21 cellular contexts compared by ENCODE assay signal in the genomic region with DNA sequence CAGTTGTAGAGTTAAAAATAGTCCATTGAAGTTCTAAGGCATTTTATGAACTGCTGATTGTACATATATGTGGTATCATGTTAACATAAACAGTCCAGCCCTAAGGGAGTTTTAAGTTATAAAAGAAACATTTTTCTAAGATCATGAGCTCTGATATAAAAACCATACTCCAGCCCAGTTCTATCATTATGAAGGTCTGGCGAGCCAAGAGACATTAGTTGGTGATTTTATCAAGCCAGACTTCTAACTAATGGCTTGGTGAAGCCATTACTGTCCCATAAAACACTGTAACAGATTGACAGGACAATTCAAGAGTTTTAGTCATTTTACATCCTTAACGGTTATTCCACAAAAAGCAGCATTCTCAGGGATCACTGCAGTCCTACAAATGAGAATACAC.
A peak's percentile ranks its signal among the peaks of the same experiment; 100 is the strongest.
DNase-seq lines count a peak whose midpoint lies in the region; ATAC-seq and TF ChIP-seq lines count a peak whose summit lies in the region.
"Had no signal": no experiment of that assay in that cellular context is flagged by ENCODE, and none has a peak within 500 bp of the region (broad histone marks: within the 10 kb centered on the region; RNA-seq: fewer than 3 reads in every experiment).

No MANE protein-coding gene starts in this region.

- H3K27ac Mint-ChIP-seq in activated naive CD8-positive, alpha-beta T cell treated with anti-CD3 and anti-CD28 coated beads, Interleukin-2, amount 50 U/mL, for 24 hours, result no peak overlapping the region
- no peak overlapping the region for H3K27ac Mint-ChIP-seq in natural killer cell treated with Interleukin-12 subunit alpha and Interleukin-12 subunit beta and Interleukin-15 and Interleukin-18, amount 100 ng/mL, for 72 hours
- H3K27ac Mint-ChIP-seq: CD4-positive, alpha-beta memory T cell; H9 had no signal

- H3K4me3 ChIP-seq in IMR-90 (ENCODE audit: insufficient read depth, low read depth, low read length), result no peak overlapping the region
- no peak overlapping the region for H3K4me3 ChIP-seq in hepatocyte
- H3K4me3 ChIP-seq: BLaER1 treated with 17β-estradiol and CSF1 and Interleukin-3, amounts not matched to agents 10 nM and 100 nM had no signal

- H2BK5ac ChIP-seq in IMR-90 (ENCODE audit: low read depth, low read length, poor library complexity, severe bottlenecking), result no peak overlapping the region

- H3K79me2 ChIP-seq in hepatocyte, result no peaks in the 10 kb centered on the region

- H3K27ac ChIP-seq in IMR-90 (ENCODE audit: insufficient read depth, low read length) (no peak overlapping the region), hepatocyte (no peak overlapping the region)
- H3K27ac ChIP-seq: BLaER1 treated with 17β-estradiol and CSF1 and Interleukin-3, amounts not matched to agents 10 nM and 100 nM had no signal

- H3K4me1 Mint-ChIP-seq in activated naive CD8-positive, alpha-beta T cell treated with anti-CD3 and anti-CD28 coated beads, Interleukin-2, amount 50 U/mL, for 24 hours, result no peaks in the 10 kb centered on the region
- no peaks in the 10 kb centered on the region for H3K4me1 Mint-ChIP-seq in natural killer cell treated with Interleukin-12 subunit alpha and Interleukin-12 subunit beta and Interleukin-15 and Interleukin-18, amount 100 ng/mL, for 72 hours (ENCODE audit: low read depth in 2 of 2)
- H3K4me1 Mint-ChIP-seq: CD4-positive, alpha-beta memory T cell; H9 had no signal

- dilution Hi-C loops in IMR-90 (cut with HindIII; ENCODE audit: low sequenced_read_pairs, unreplicated experiment), result no loop called here

- no peaks in the 10 kb centered on the region for H3K27me3 Mint-ChIP-seq in activated naive CD8-positive, alpha-beta T cell treated with anti-CD3 and anti-CD28 coated beads, Interleukin-2, amount 50 U/mL, for 24 hours
- no peaks in the 10 kb centered on the region for H3K27me3 Mint-ChIP-seq in natural killer cell treated with Interleukin-12 subunit alpha and Interleukin-12 subunit beta and Interleukin-15 and Interleukin-18, amount 100 ng/mL, for 72 hours

- H3K9me3 ChIP-seq in IMR-90 (ENCODE audit: control insufficient read depth, insufficient read depth, low read length) (0 out of 2 replicates have a peak, but pooled peaks cover 2% of the 10 kb centered on the region), hepatocyte (ENCODE audit: low read depth) (no peaks in the 10 kb centered on the region)

- TF ChIP-seq RAD21 in IMR-90 (IDR thresholded peaks at IDR 0.05; ENCODE audit: low read length), result no peak

- WGBS in IMR-90 (ENCODE audit: extremely low coverage in 2 of 2, insufficient read length in 1 of 2), 2 experiments, result no CpG with 5 or more reads among the region's 2 CpGs
- WGBS in hepatocyte (ENCODE audit: low lambda C conversion rate, missing lambda C conversion rate), result 45% methylated on average over 2 of the region's 2 CpGs

- no peak overlapping the region for H2AFZ ChIP-seq in IMR-90 (replicated peaks; ENCODE audit: low read length, poor library complexity)
- H2AFZ ChIP-seq in hepatocyte, result no peak overlapping the region

- no peaks in the 10 kb centered on the region; the same call in 1 of the 2 replicates for H3K27me3 ChIP-seq in IMR-90 (ENCODE audit: control insufficient read depth, insufficient read depth, low read length)
- no peaks in the 10 kb centered on the region for H3K27me3 ChIP-seq in hepatocyte
- H3K27me3 ChIP-seq: BLaER1 treated with 17β-estradiol and CSF1 and Interleukin-3, amounts not matched to agents 10 nM and 100 nM had no signal

- CTCF ChIA-PET in IMR-90 (lab: Yijun Ruan, JAX), result no interaction called here

- no peak overlapping the region for H4K5ac ChIP-seq in IMR-90 (ENCODE audit: low read depth, low read length)

- no peak overlapping the region for H3K56ac ChIP-seq in IMR-90 (ENCODE audit: extremely low read depth, insufficient read depth, low read length)

- H3K4me2 ChIP-seq in IMR-90 (ENCODE audit: low read depth, low read length) (no peak overlapping the region), hepatocyte (no peak overlapping the region)
- H3K4me2 ChIP-seq: BLaER1 treated with 17β-estradiol and CSF1 and Interleukin-3, amounts not matched to agents 10 nM and 100 nM had no signal

- ATAC-seq in IMR-90 (ENCODE audit: low read depth), result no peak; the same call in 1 of the 2 replicates
- peak; percentile 73 for ATAC-seq in SK-N-SH treated with all-trans-retinoic acid at 6 μM for 48 hours
- no peak for ATAC-seq in activated naive CD8-positive, alpha-beta T cell treated with anti-CD3 and anti-CD28 coated beads, Interleukin-2, amount 50 U/mL, for 24 hours
- no peak for ATAC-seq in natural killer cell treated with Interleukin-12 subunit alpha and Interleukin-12 subunit beta and Interleukin-15 and Interleukin-18, amount 100 ng/mL, for 72 hours
- ATAC-seq: Panc1 had no signal

- H3K79me1 ChIP-seq in IMR-90 (ENCODE audit: low read depth in 1 of 2, low read length in 2 of 2), result no peaks in the 10 kb centered on the region

- H3K4ac ChIP-seq in IMR-90 (ENCODE audit: low read depth, low read length), result no peak overlapping the region

- H2AK5ac ChIP-seq in IMR-90 (ENCODE audit: low read depth, low read length), result no peak overlapping the region

- no peak overlapping the region for H3K4me3 Mint-ChIP-seq in activated naive CD8-positive, alpha-beta T cell treated with anti-CD3 and anti-CD28 coated beads, Interleukin-2, amount 50 U/mL, for 24 hours
- no peak overlapping the region for H3K4me3 Mint-ChIP-seq in natural killer cell treated with Interleukin-12 subunit alpha and Interleukin-12 subunit beta and Interleukin-15 and Interleukin-18, amount 100 ng/mL, for 72 hours
- H3K4me3 Mint-ChIP-seq: CD4-positive, alpha-beta memory T cell; H9 had no signal

- no peak overlapping the region for H3K18ac ChIP-seq in IMR-90 (ENCODE audit: low read depth, low read length)

- in situ Hi-C loops in IMR-90 (cut with MboI; ENCODE audit: low sequenced_read_pairs), result no loop called here

- TF ChIP-seq CTCF in IMR-90 (conservative IDR thresholded peaks at IDR 0.05; ENCODE audit: low read depth, low read length) (no peak), hepatocyte (IDR thresholded peaks at IDR 0.05; ENCODE audit: poor library complexity) (no peak)

- H4K20me1 ChIP-seq in IMR-90 (ENCODE audit: insufficient read depth, low read length) (no peaks in the 10 kb centered on the region), hepatocyte (ENCODE audit: insufficient read depth, poor library complexity, severe bottlenecking) (no peaks in the 10 kb centered on the region)
- H4K20me1 ChIP-seq: BLaER1 treated with 17β-estradiol and CSF1 and Interleukin-3, amounts not matched to agents 10 nM and 100 nM had no signal

- H3K9me1 ChIP-seq in IMR-90 (ENCODE audit: insufficient read depth, low read length), result no peaks in the 10 kb centered on the region

- H3K9me3 Mint-ChIP-seq in activated naive CD8-positive, alpha-beta T cell treated with anti-CD3 and anti-CD28 coated beads, Interleukin-2, amount 50 U/mL, for 24 hours, result no peaks in the 10 kb centered on the region
- H3K9me3 Mint-ChIP-seq in natural killer cell treated with Interleukin-12 subunit alpha and Interleukin-12 subunit beta and Interleukin-15 and Interleukin-18, amount 100 ng/mL, for 72 hours, result no peaks in the 10 kb centered on the region
- H3K9me3 Mint-ChIP-seq: CD4-positive, alpha-beta memory T cell had no signal

- no peak overlapping the region for H4K91ac ChIP-seq in IMR-90 (ENCODE audit: insufficient read depth, low read depth, low read length)

- H4K8ac ChIP-seq in IMR-90 (ENCODE audit: low read depth in 2 of 2, low read length in 2 of 2), result no peak overlapping the region

- DNase-seq in IMR-90 (peak; percentile 10), hepatocyte (ENCODE audit: low spot score) (peak; percentile 6), T-helper 9 cell (no peak)
- DNase-seq in stimulated activated CD4-positive, alpha-beta T cell treated with anti-CD3 and anti-CD28 coated beads, Interleukin-4, amount 100 ng/mL, for 4 hours, result no peak
- DNase-seq in activated naive CD8-positive, alpha-beta T cell treated with anti-CD3 and anti-CD28 coated beads, Interleukin-2, amount 50 U/mL, for 24 hours, result no peak
- no peak for DNase-seq in natural killer cell treated with Interleukin-12 subunit alpha and Interleukin-12 subunit beta and Interleukin-15 and Interleukin-18, amount 100 ng/mL, for 72 hours (ENCODE audit: low spot score)
- DNase-seq: CD4-positive, alpha-beta memory T cell; DND-41; H9; KG1; MV-4-11; NCI-H1105 treated with DMSO at 0.1 percent for 48 hours; NCI-H2029 treated with DMSO at 0.1 percent for 48 hours; NCI-H2171; NCI-H345; NCI-H524; NCI-H82; SIG-M5 had no signal

- TF ChIP-seq POLR2A in IMR-90 (IDR thresholded peaks at IDR 0.05; ENCODE audit: low read depth, low read length), result no peak

- H3K9ac ChIP-seq in IMR-90 (ENCODE audit: low read depth, low read length), result no peak overlapping the region
- H3K9ac ChIP-seq: BLaER1 treated with 17β-estradiol and CSF1 and Interleukin-3, amounts not matched to agents 10 nM and 100 nM had no signal

- no peaks in the 10 kb centered on the region for H3K36me3 ChIP-seq in IMR-90 (ENCODE audit: control insufficient read depth, insufficient read depth, low read length)
- no peaks in the 10 kb centered on the region for H3K36me3 ChIP-seq in hepatocyte (replicated peaks; ENCODE audit: insufficient read depth, low read depth)
- H3K36me3 ChIP-seq: BLaER1 treated with 17β-estradiol and CSF1 and Interleukin-3, amounts not matched to agents 10 nM and 100 nM had no signal

- H2BK120ac ChIP-seq in IMR-90 (ENCODE audit: low read depth, low read length), result no peak overlapping the region

- H2AK9ac ChIP-seq in IMR-90 (replicated peaks; ENCODE audit: low read depth, low read length, poor library complexity), result no peak overlapping the region

- no peaks in the 10 kb centered on the region for H3K36me3 Mint-ChIP-seq in activated naive CD8-positive, alpha-beta T cell treated with anti-CD3 and anti-CD28 coated beads, Interleukin-2, amount 50 U/mL, for 24 hours (ENCODE audit: low read depth)
- H3K36me3 Mint-ChIP-seq in natural killer cell treated with Interleukin-12 subunit alpha and Interleukin-12 subunit beta and Interleukin-15 and Interleukin-18, amount 100 ng/mL, for 72 hours, result no peaks in the 10 kb centered on the region
- H3K36me3 Mint-ChIP-seq: CD4-positive, alpha-beta memory T cell had no signal

- H3K4me1 ChIP-seq in IMR-90 (ENCODE audit: control insufficient read depth, insufficient read depth, low read length) (no peaks in the 10 kb centered on the region), hepatocyte (ENCODE audit: insufficient read depth) (no peaks in the 10 kb centered on the region)

- no TSS peak for BruUV-seq in IMR-90 (replicated peaks; lab: Mats Ljungman, UMichigan)

- no peak overlapping the region for H3K23ac ChIP-seq in IMR-90 (ENCODE audit: low read depth, low read length)

- no peak overlapping the region for H2BK15ac ChIP-seq in IMR-90 (ENCODE audit: low read depth, low read length)

- POLR2A ChIA-PET in IMR-90 (lab: Charles Lee; ENCODE audit: unreplicated experiment), result no interaction called here

- no peaks in the 10 kb centered on the region for H3K9me2 ChIP-seq in hepatocyte (replicated peaks; ENCODE audit: insufficient read depth)

- intact Hi-C loops in IMR-90 (cut with micrococcal nuclease), result no loop called here

- H2BK20ac ChIP-seq in IMR-90 (ENCODE audit: low read depth, low read length), result no peak overlapping the region

- H3K14ac ChIP-seq in IMR-90 (replicated peaks; ENCODE audit: low read depth, low read length), result no peak overlapping the region

TF ChIP-seq in IMR-90, 13 proteins besides CTCF, POLR2A, EP300 and RAD21 (continues in another document):
- no peak for TF ChIP-seq NFE2L2 (IDR thresholded peaks at IDR 0.05; ENCODE audit: low read depth, low read length)

Comparison
In these comparisons a context has a peak if more than half of its experiments do, and no peak if none do; other contexts are left out.
1. DNase-seq: peak in IMR-90 (single experiment) and hepatocyte (single experiment); none in stimulated activated CD4-positive, alpha-beta T cell treated with anti-CD3 and anti-CD28 coated beads, Interleukin-4, amount 100 ng/mL, for 4 hours (0 of 2), activated naive CD8-positive, alpha-beta T cell treated with anti-CD3 and anti-CD28 coated beads, Interleukin-2, amount 50 U/mL, for 24 hours (single experiment), T-helper 9 cell (single experiment) and natural killer cell treated with Interleukin-12 subunit alpha and Interleukin-12 subunit beta and Interleukin-15 and Interleukin-18, amount 100 ng/mL, for 72 hours (single experiment).